Comparison of ENCODE assay signal across 8 cellular contexts in genomic region chr10:42933454-42934340, GRCh38.
DNase-seq lines count a peak whose midpoint lies in the region; ATAC-seq, FAIRE-seq and TF ChIP-seq lines count a peak whose summit lies in the region.

No MANE protein-coding gene starts in this region.

- H3K36me3 ChIP-seq in stomach = no peaks in the 10 kb centered on the region

- peak overlapping the region; percentile 12 to 41 (median 30) for H3K4me3 ChIP-seq in stomach

- no peak for ATAC-seq in GM19351 (IDR thresholded peaks at IDR 0.05; ENCODE audit: unreplicated experiment)

- H3K4me1 ChIP-seq in stomach = peaks cover 15 to 18% (median 18%) of the 10 kb centered on the region in 4 donors

- H3K4me1 Mint-ChIP-seq in activated naive CD8-positive, alpha-beta T cell treated with anti-CD3 and anti-CD28 coated beads for 36 hours = peaks cover 10% of the 10 kb centered on the region

- intact Hi-C loops in stomach (cut with DNase I; ENCODE audit: low total_unique reads) = no loop called here

- no peak for TF ChIP-seq EP300 in stomach (IDR thresholded peaks at IDR 0.05)

- no peaks in the 10 kb centered on the region for H3K36me3 Mint-ChIP-seq in activated naive CD8-positive, alpha-beta T cell treated with anti-CD3 and anti-CD28 coated beads for 36 hours

- no peak for FAIRE-seq in GM19239 (lab: Jason Lieb, UNC)

- H3K27ac ChIP-seq in stomach = no peak overlapping the region

- H3K27me3 Mint-ChIP-seq in activated naive CD8-positive, alpha-beta T cell treated with anti-CD3 and anti-CD28 coated beads for 36 hours = peaks cover 10% of the 10 kb centered on the region

- 5 to 10% (median 8%) methylated on average over 38 to 57 of the region's 57 CpGs for WGBS in stomach, 5 donors

- no peak overlapping the region for H3K27ac Mint-ChIP-seq in activated naive CD8-positive, alpha-beta T cell treated with anti-CD3 and anti-CD28 coated beads for 36 hours

- H3K9me3 Mint-ChIP-seq in activated naive CD8-positive, alpha-beta T cell treated with anti-CD3 and anti-CD28 coated beads for 36 hours = no peaks in the 10 kb centered on the region

- H3K27me3 ChIP-seq in stomach = peaks cover 12 to 66% (median 24%) of the 10 kb centered on the region in 3 donors

- no peaks in the 10 kb centered on the region for H3K9me3 ChIP-seq in stomach

- H3K4me3 Mint-ChIP-seq in activated naive CD8-positive, alpha-beta T cell treated with anti-CD3 and anti-CD28 coated beads for 36 hours = peak overlapping the region; percentile 74

- TF ChIP-seq CTCF in stomach (IDR thresholded peaks at IDR 0.05) = no peak

- no peak for TF ChIP-seq POLR2A in stomach (IDR thresholded peaks at IDR 0.05)

- peak; percentile 12 to 23 for DNase-seq in activated CD4-positive, alpha-beta T cell treated with anti-CD3 and anti-CD28 coated beads for 4 hours
- no peak for DNase-seq in activated CD4-positive, alpha-beta T cell treated with anti-CD3 and anti-CD28 coated beads, Interleukin-2, amount 50 U/mL, for 1 hour
- DNase-seq in activated naive CD8-positive, alpha-beta T cell treated with anti-CD3 and anti-CD28 coated beads for 36 hours = peak; percentile 36
- DNase-seq in iPS-NIHi7 (ENCODE audit: extremely low spot score) (peak; percentile 42), stomach (peak; percentile 65), GM19239 (ENCODE audit: insufficient read length, low spot score) (no peak), T-helper 9 cell (no peak)

Comparison
In these comparisons a context has a peak if more than half of its experiments do, and no peak if none do; other contexts are left out.
1. DNase-seq: peak in activated CD4-positive, alpha-beta T cell treated with anti-CD3 and anti-CD28 coated beads for 4 hours (2 of 2), activated naive CD8-positive, alpha-beta T cell treated with anti-CD3 and anti-CD28 coated beads for 36 hours (single experiment), iPS-NIHi7 (single experiment) and stomach (single experiment); none in activated CD4-positive, alpha-beta T cell treated with anti-CD3 and anti-CD28 coated beads, Interleukin-2, amount 50 U/mL, for 1 hour (single experiment), GM19239 (single experiment) and T-helper 9 cell (single experiment).